ENCODE assay signal across 9 cellular contexts in the genomic region with DNA sequence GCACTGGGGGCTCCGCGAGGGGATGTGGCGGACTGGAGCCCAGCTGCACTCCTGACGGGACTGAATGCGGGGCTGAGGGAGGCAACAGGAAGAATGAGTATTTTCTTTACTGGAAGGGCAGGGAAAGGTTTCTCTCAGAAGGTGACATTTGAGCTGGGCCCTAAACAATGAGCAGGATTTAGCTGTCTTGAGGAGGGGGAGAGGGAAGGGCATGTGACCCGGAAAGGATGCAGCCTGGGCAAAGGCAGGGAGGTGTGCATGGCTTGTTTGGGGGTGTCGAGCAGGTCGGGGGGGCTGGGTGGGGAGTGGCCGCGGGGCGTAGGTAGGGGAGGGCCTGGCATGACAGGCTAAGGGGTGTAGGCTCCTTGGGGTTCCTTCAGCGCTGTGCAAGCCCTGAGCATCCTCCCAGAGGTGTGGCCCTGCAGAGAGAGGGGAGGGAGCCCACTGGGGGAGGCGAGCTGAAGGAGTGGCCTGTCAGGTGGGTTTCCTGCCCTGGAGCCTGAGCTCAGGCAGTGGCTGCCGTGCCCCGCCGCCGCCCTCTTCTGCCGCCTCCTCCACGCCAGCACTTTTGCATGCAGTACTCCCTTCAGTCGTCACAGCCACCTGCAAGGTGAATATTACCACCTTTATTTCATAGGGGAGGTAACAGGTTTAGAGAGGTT. TPM values are rescaled to one million over a fixed set of nuclear protein-coding genes. Genes with fewer than 3 reads are reported as not detected.
DNase-seq lines count a peak whose midpoint lies in the region; ATAC-seq and FAIRE-seq lines count a peak whose summit lies in the region.
"Had no signal": no experiment of that assay in that cellular context is flagged by ENCODE, and none has a peak within 500 bp of the region (broad histone marks: within the 10 kb centered on the region; RNA-seq: fewer than 3 reads in every experiment).

No MANE protein-coding gene starts in this region.

- peaks cover 64% of the 10 kb centered on the region for H3K4me1 ChIP-seq in CD4-positive, CD25-positive, alpha-beta regulatory T cell (ENCODE audit: control insufficient read depth, insufficient read depth, low read length, poor library complexity, severe bottlenecking)
- peaks cover 10% of the 10 kb centered on the region; the same call in 1 of the 2 replicates for H3K4me1 ChIP-seq in iPS-20b (ENCODE audit: insufficient read depth, low read length)

- H3K9me3 Mint-ChIP-seq in CD4-positive, CD25-positive, alpha-beta regulatory T cell = peaks cover 0 to 3% (median 0%) of the 10 kb centered on the region in 7 donors

- H3K27me3 ChIP-seq in CD4-positive, CD25-positive, alpha-beta regulatory T cell (ENCODE audit: control insufficient read depth, insufficient read depth, low read length) = no peaks in the 10 kb centered on the region
- H3K27me3 ChIP-seq in iPS-20b (ENCODE audit: insufficient read depth, low read length) = no peaks in the 10 kb centered on the region

- H3K27ac Mint-ChIP-seq in CD4-positive, CD25-positive, alpha-beta regulatory T cell = peak overlapping the region; percentile 98 to 99 (median 99)

- peaks cover 8 to 71% (median 54%) of the 10 kb centered on the region in 4 donors for H3K4me1 Mint-ChIP-seq in CD4-positive, CD25-positive, alpha-beta regulatory T cell

- peak; percentile 81 to 98 (median 92) for DNase-seq in CD4-positive, CD25-positive, alpha-beta regulatory T cell
- DNase-seq in NOMO-1 treated with DMSO at 0.1 percent for 48 hours (lab: John Stamatoyannopoulos, UW; ENCODE audit: unreplicated experiment) (peak; percentile 59), frontal cortex (ENCODE audit: low spot score in 2 of 2) (no peak), NCI-H2029 (lab: John Stamatoyannopoulos, UW) (no peak)
- DNase-seq in activated naive CD4-positive, alpha-beta T cell (lab: John Stamatoyannopoulos, UW) = peak; percentile 17 to 77 (median 44)
- DNase-seq in stimulated activated CD4-positive, alpha-beta T cell treated with anti-CD3 and anti-CD28 coated beads, Interleukin-4, amount 100 ng/mL, for 4 hours = peak; percentile 60 to 73

- H3K27ac ChIP-seq in CD4-positive, CD25-positive, alpha-beta regulatory T cell (ENCODE audit: insufficient read depth, low read length, poor library complexity, severe bottlenecking) = peak overlapping the region; percentile 98
- no peak overlapping the region for H3K27ac ChIP-seq in iPS-20b (ENCODE audit: low read length)

- H3K36me3 ChIP-seq in CD4-positive, CD25-positive, alpha-beta regulatory T cell (ENCODE audit: control insufficient read depth, insufficient read depth, low read length) = no peaks in the 10 kb centered on the region
- H3K36me3 ChIP-seq in iPS-20b (ENCODE audit: insufficient read depth, low read depth, low read length) = no peaks in the 10 kb centered on the region

- H3K9me3 ChIP-seq in CD4-positive, CD25-positive, alpha-beta regulatory T cell (ENCODE audit: control insufficient read depth in 2 of 2, low read length in 2 of 2) = no peaks in the 10 kb centered on the region
- no peaks in the 10 kb centered on the region for H3K9me3 ChIP-seq in iPS-20b (ENCODE audit: insufficient read depth, low read depth, low read length)

- peak overlapping the region; percentile 69; the same call in 1 of the 2 replicates for H3K9ac ChIP-seq in iPS-20b (ENCODE audit: low read depth, low read length)

- ATAC-seq in CD4-positive, CD25-positive, alpha-beta regulatory T cell (ENCODE audit: low read depth in 2 of 2) = peak; percentile 76 to 77
- ATAC-seq in GM21423 (IDR thresholded peaks at IDR 0.05; ENCODE audit: unreplicated experiment) = peak; percentile 38

- H3K4me3 Mint-ChIP-seq in CD4-positive, CD25-positive, alpha-beta regulatory T cell = peak overlapping the region; percentile 85 to 95 (median 89)

- H3K4me3 ChIP-seq in CD4-positive, CD25-positive, alpha-beta regulatory T cell (ENCODE audit: low read depth, low read length) = peak overlapping the region; percentile 83
- peak overlapping the region; percentile 75 for H3K4me3 ChIP-seq in iPS-20b (ENCODE audit: low read length)

- H3K27me3 Mint-ChIP-seq in CD4-positive, CD25-positive, alpha-beta regulatory T cell = no peaks in the 10 kb centered on the region

- no peak for FAIRE-seq in frontal cortex (lab: Jason Lieb, UNC)
- FAIRE-seq: G401.6 had no signal

- peaks cover 4% of the 10 kb centered on the region for H3K36me3 Mint-ChIP-seq in CD4-positive, CD25-positive, alpha-beta regulatory T cell

RNA-seq across cellular contexts. Expression of a gene that starts 17.2 kb away (rescaled TPM):
- 12.4 TPM for total RNA-seq in CD4-positive, CD25-positive, alpha-beta regulatory T cell
- polyA plus RNA-seq in CD4-positive, CD25-positive, alpha-beta regulatory T cell = 1 to 10 TPM in 2 of 4 donors, under 1 TPM in 2; 0.35 to 5.4 (median 0.83) TPM
- total RNA-seq in frontal cortex = 13.9 TPM

RNA-seq across cellular contexts. Expression of a gene that starts 52.8 kb away (rescaled TPM):
- total RNA-seq in CD4-positive, CD25-positive, alpha-beta regulatory T cell = 15.6 TPM
- 10 to 100 TPM; 27.2 to 33.4 (median 29.3) TPM for polyA plus RNA-seq in CD4-positive, CD25-positive, alpha-beta regulatory T cell
- total RNA-seq in frontal cortex = 4.5 TPM

Comparison
In these comparisons a context has a peak if more than half of its experiments do, and no peak if none do; other contexts are left out.
1. DNase-seq: peak in CD4-positive, CD25-positive, alpha-beta regulatory T cell (3 of 3), NOMO-1 treated with DMSO at 0.1 percent for 48 hours (single experiment), activated naive CD4-positive, alpha-beta T cell (4 of 4) and stimulated activated CD4-positive, alpha-beta T cell treated with anti-CD3 and anti-CD28 coated beads, Interleukin-4, amount 100 ng/mL, for 4 hours (2 of 2); none in frontal cortex (0 of 2) and NCI-H2029 (single experiment).